ENCODE assay signal across 2 cellular contexts in the genomic region with DNA sequence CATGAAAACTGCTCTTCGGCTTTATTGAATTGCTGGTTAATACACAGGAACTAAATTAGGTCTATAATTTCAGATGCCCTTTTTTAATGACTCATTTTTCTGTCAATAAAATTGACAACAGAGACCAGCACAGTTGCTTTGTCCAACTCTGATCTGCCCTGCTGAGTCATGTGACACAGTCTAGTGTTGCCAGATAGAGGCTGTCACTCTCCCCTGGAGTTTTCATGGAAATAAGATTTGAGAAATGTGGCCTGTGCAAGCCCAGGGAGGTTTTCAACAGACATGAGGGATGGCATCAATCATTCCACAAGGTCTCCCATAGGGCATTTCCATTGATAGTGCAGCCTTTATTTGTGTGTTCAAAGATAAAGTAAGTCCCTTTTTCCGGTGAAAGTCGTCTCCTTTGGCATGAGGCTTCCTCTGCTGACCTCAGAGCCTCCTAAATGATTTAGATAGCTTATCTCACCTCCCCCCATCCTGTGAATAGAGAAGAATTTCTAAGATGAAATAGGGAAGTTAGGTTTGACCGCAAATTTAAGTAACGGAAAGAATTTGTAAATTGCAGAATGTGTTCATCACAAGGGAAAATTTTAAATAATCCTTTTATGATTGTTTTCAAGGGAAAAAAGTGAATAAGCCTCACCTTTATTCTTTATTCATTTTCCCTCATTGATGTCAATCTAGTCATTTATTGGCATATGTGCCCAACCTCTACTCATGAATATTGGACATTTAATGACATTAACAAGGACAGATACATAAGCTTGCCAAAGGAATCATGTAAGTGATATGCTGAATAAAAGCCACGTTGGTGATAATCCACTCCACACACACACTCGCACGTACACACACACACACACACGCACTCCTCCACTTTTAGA.
TF ChIP-seq lines count a peak whose summit lies in the region.

No MANE protein-coding gene starts in this region.

TF ChIP-seq in HEK293T, 16 proteins besides CTCF, POLR2A, EP300 and RAD21 (continued from another document):
- no peak for TF ChIP-seq ZNF384 (IDR thresholded peaks at IDR 0.05)

TF ChIP-seq in SK-N-SH, 30 proteins besides CTCF, POLR2A, EP300 and RAD21 (continued from another document):
- TF ChIP-seq, protein P1, sequence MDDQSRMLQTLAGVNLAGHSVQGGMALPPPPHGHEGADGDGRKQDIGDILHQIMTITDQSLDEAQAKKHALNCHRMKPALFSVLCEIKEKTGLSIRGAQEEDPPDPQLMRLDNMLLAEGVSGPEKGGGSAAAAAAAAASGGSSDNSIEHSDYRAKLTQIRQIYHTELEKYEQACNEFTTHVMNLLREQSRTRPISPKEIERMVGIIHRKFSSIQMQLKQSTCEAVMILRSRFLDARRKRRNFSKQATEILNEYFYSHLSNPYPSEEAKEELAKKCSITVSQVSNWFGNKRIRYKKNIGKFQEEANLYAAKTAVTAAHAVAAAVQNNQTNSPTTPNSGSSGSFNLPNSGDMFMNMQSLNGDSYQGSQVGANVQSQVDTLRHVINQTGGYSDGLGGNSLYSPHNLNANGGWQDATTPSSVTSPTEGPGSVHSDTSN (IDR thresholded peaks at IDR 0.05): peak; percentile 58
- no peak for TF ChIP-seq EZH2phosphoT487 (IDR thresholded peaks at IDR 0.05; ENCODE audit: borderline replicate concordance, low read depth)
- TF ChIP-seq, protein P2, sequence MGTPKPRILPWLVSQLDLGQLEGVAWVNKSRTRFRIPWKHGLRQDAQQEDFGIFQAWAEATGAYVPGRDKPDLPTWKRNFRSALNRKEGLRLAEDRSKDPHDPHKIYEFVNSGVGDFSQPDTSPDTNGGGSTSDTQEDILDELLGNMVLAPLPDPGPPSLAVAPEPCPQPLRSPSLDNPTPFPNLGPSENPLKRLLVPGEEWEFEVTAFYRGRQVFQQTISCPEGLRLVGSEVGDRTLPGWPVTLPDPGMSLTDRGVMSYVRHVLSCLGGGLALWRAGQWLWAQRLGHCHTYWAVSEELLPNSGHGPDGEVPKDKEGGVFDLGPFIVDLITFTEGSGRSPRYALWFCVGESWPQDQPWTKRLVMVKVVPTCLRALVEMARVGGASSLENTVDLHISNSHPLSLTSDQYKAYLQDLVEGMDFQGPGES (IDR thresholded peaks at IDR 0.05; ENCODE audit: low read depth, low read length): no peak
- no peak for TF ChIP-seq JUND (IDR thresholded peaks at IDR 0.05)
- no peak for TF ChIP-seq GABPA (IDR thresholded peaks at IDR 0.05; ENCODE audit: low read depth)
- no peak for TF ChIP-seq SMC3 (IDR thresholded peaks at IDR 0.05; ENCODE audit: low read depth, low read length)
- TF ChIP-seq, protein P3, sequence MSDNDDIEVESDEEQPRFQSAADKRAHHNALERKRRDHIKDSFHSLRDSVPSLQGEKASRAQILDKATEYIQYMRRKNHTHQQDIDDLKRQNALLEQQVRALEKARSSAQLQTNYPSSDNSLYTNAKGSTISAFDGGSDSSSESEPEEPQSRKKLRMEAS (IDR thresholded peaks at IDR 0.05; ENCODE audit: low read depth): no peak
- TF ChIP-seq RCOR1 (IDR thresholded peaks at IDR 0.05; ENCODE audit: low read length): no peak
- TF ChIP-seq NRF1 (IDR thresholded peaks at IDR 0.05; ENCODE audit: low read depth, low read length): no peak
- no peak for TF ChIP-seq ELF1 (IDR thresholded peaks at IDR 0.05)
- TF ChIP-seq TCF12 (IDR thresholded peaks at IDR 0.05): 0 out of 2 replicates have a peak, but pooled peaks have one; percentile 3
- TF ChIP-seq NFIC (IDR thresholded peaks at IDR 0.05; ENCODE audit: borderline replicate concordance): no peak
- TF ChIP-seq MEF2A (IDR thresholded peaks at IDR 0.05; ENCODE audit: borderline replicate concordance, low read depth): no peak
- TF ChIP-seq GATA2 (CRISPR knock-in tag; IDR thresholded peaks at IDR 0.05): peak; percentile 42; the same call in 1 of the 2 replicates
- no peak for TF ChIP-seq TEAD4 (IDR thresholded peaks at IDR 0.05; ENCODE audit: borderline replicate concordance, insufficient read depth)
- TF ChIP-seq CHD2 (IDR thresholded peaks at IDR 0.05; ENCODE audit: low read length, partially characterized antibody): no peak
- no peak for TF ChIP-seq YY1 (IDR thresholded peaks at IDR 0.05; ENCODE audit: low read depth)
- TF ChIP-seq, protein P4, sequence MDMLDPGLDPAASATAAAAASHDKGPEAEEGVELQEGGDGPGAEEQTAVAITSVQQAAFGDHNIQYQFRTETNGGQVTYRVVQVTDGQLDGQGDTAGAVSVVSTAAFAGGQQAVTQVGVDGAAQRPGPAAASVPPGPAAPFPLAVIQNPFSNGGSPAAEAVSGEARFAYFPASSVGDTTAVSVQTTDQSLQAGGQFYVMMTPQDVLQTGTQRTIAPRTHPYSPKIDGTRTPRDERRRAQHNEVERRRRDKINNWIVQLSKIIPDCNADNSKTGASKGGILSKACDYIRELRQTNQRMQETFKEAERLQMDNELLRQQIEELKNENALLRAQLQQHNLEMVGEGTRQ (IDR thresholded peaks at IDR 0.05; ENCODE audit: borderline replicate concordance, low read depth, low read length): no peak
- no peak for TF ChIP-seq MXI1 (IDR thresholded peaks at IDR 0.05; ENCODE audit: low read depth, low read length)
- TF ChIP-seq FOXJ3 (CRISPR knock-in tag; IDR thresholded peaks at IDR 0.05): no peak
- TF ChIP-seq FOXM1 (IDR thresholded peaks at IDR 0.05; ENCODE audit: low read depth): no peak
- TF ChIP-seq, protein P5, sequence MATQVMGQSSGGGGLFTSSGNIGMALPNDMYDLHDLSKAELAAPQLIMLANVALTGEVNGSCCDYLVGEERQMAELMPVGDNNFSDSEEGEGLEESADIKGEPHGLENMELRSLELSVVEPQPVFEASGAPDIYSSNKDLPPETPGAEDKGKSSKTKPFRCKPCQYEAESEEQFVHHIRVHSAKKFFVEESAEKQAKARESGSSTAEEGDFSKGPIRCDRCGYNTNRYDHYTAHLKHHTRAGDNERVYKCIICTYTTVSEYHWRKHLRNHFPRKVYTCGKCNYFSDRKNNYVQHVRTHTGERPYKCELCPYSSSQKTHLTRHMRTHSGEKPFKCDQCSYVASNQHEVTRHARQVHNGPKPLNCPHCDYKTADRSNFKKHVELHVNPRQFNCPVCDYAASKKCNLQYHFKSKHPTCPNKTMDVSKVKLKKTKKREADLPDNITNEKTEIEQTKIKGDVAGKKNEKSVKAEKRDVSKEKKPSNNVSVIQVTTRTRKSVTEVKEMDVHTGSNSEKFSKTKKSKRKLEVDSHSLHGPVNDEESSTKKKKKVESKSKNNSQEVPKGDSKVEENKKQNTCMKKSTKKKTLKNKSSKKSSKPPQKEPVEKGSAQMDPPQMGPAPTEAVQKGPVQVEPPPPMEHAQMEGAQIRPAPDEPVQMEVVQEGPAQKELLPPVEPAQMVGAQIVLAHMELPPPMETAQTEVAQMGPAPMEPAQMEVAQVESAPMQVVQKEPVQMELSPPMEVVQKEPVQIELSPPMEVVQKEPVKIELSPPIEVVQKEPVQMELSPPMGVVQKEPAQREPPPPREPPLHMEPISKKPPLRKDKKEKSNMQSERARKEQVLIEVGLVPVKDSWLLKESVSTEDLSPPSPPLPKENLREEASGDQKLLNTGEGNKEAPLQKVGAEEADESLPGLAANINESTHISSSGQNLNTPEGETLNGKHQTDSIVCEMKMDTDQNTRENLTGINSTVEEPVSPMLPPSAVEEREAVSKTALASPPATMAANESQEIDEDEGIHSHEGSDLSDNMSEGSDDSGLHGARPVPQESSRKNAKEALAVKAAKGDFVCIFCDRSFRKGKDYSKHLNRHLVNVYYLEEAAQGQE (IDR thresholded peaks at IDR 0.05; ENCODE audit: low read depth, low read length): no peak
- TF ChIP-seq RXRA (IDR thresholded peaks at IDR 0.05; ENCODE audit: borderline replicate concordance, low read depth): no peak
- TF ChIP-seq RFX5 (IDR thresholded peaks at IDR 0.05; ENCODE audit: low read length): no peak
- TF ChIP-seq FOSL2 (IDR thresholded peaks at IDR 0.05; ENCODE audit: borderline replicate concordance, low read depth): no peak
- TF ChIP-seq, protein P6, sequence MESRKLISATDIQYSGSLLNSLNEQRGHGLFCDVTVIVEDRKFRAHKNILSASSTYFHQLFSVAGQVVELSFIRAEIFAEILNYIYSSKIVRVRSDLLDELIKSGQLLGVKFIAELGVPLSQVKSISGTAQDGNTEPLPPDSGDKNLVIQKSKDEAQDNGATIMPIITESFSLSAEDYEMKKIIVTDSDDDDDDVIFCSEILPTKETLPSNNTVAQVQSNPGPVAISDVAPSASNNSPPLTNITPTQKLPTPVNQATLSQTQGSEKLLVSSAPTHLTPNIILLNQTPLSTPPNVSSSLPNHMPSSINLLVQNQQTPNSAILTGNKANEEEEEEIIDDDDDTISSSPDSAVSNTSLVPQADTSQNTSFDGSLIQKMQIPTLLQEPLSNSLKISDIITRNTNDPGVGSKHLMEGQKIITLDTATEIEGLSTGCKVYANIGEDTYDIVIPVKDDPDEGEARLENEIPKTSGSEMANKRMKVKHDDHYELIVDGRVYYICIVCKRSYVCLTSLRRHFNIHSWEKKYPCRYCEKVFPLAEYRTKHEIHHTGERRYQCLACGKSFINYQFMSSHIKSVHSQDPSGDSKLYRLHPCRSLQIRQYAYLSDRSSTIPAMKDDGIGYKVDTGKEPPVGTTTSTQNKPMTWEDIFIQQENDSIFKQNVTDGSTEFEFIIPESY (IDR thresholded peaks at IDR 0.05; ENCODE audit: borderline replicate concordance, low read depth): no peak
TF ChIP-seq in SK-N-SH: peak in this region for 4.
